ENCODE assay signal across 8 cellular contexts in genomic region chr12:100154472-100155247, GRCh38. TPM values are rescaled to one million over a fixed set of nuclear protein-coding genes. Genes with fewer than 3 reads are reported as not detected.
A peak's percentile ranks its signal among the peaks of the same experiment; 100 is the strongest.
DNase-seq lines count a peak whose midpoint lies in the region; ATAC-seq, FAIRE-seq and TF ChIP-seq lines count a peak whose summit lies in the region.

No MANE protein-coding gene starts in this region.

- intact Hi-C loops in Caco-2 (cut with micrococcal nuclease; ENCODE audit: unreplicated experiment): loop anchor here (1.0 to 2.0 kb wide), 2 partner anchors 44 to 75 kb away; no protein-coding TSS in a partner anchor

- peak; percentile 70 to 75 for DNase-seq in Caco-2
- DNase-seq in HTR-8/SVneo (ENCODE audit: insufficient read length, low spot score): peak; percentile 52
- peak; percentile 18 to 74 (median 58) for DNase-seq in T-cell
- DNase-seq in adipocyte (ENCODE audit: low read depth): peak; percentile 75
- DNase-seq in hepatic stellate cell (ENCODE audit: low spot score): peak; percentile 78
- DNase-seq in stimulated activated CD4-positive, alpha-beta T cell treated with anti-CD3 and anti-CD28 coated beads, Interleukin-12 subunit alpha, Interleukin-12 subunit beta, amount 100 ng/mL, for 48 hours (ENCODE audit: low read depth in 2 of 3, low spot score in 1 of 3): peak; percentile 55 to 79 (median 70)

- no peaks in the 10 kb centered on the region for H3K27me3 Mint-ChIP-seq in Caco-2 (ENCODE audit: insufficient read depth, unreplicated experiment)
- no peaks in the 10 kb centered on the region for H3K27me3 Mint-ChIP-seq in T-cell

- POLR2A ChIA-PET in Caco-2 (lab: Charles Lee): no interaction called here
- POLR2A ChIA-PET in T-cell (lab: Charles Lee): no interaction called here

- no peak overlapping the region for H3K9ac ChIP-seq in adipocyte (ENCODE audit: low read length)

- no peaks in the 10 kb centered on the region for H3K9me3 Mint-ChIP-seq in Caco-2 (ENCODE audit: unreplicated experiment)
- H3K9me3 Mint-ChIP-seq in T-cell: no peaks in the 10 kb centered on the region

- peak; percentile 43 for ATAC-seq in GM19452 (IDR thresholded peaks at IDR 0.05; ENCODE audit: unreplicated experiment)
- ATAC-seq in T-cell (replicated peaks in 1 of 4): peak; percentile 66 to 76 (median 72)
- ATAC-seq in GM21360 (IDR thresholded peaks at IDR 0.05; ENCODE audit: unreplicated experiment): no peak

- H3K9me3 ChIP-seq in Caco-2 (peaks cover 10% of the 10 kb centered on the region), adipocyte (ENCODE audit: control insufficient read depth, low read length) (no peaks in the 10 kb centered on the region)

- H3K4me3 ChIP-seq in Caco-2 (ENCODE audit: low read depth, low read length) (no peak overlapping the region), adipocyte (ENCODE audit: low read length) (no peak overlapping the region)

- BruUV-seq in Caco-2 (replicated peaks; lab: Mats Ljungman, UMichigan): no TSS peak

- FAIRE-seq in HTR-8/SVneo (lab: Jason Lieb, UNC): peak; percentile 16

- H3K27me3 ChIP-seq in Caco-2 (replicated peaks; ENCODE audit: control insufficient read depth, insufficient read depth, low read length) (no peaks in the 10 kb centered on the region), adipocyte (replicated peaks; ENCODE audit: control insufficient read depth, insufficient read depth, low read length) (no peaks in the 10 kb centered on the region)

- H3K4me3 Mint-ChIP-seq in Caco-2 (ENCODE audit: unreplicated experiment) (no peak overlapping the region), T-cell (no peak overlapping the region)

- H3K4me1 ChIP-seq in Caco-2 (no peaks in the 10 kb centered on the region), adipocyte (ENCODE audit: control insufficient read depth, insufficient read depth, low read length) (no peaks in the 10 kb centered on the region)

- peak overlapping the region; percentile 53 for H3K27ac Mint-ChIP-seq in Caco-2 (ENCODE audit: unreplicated experiment)
- no peak overlapping the region for H3K27ac Mint-ChIP-seq in T-cell

- 0 out of 2 replicates have a peak, but pooled peaks cover 1% of the 10 kb centered on the region for H3K36me3 ChIP-seq in Caco-2 (ENCODE audit: control insufficient read depth, insufficient read depth, low read length)
- H3K36me3 ChIP-seq in adipocyte (ENCODE audit: control insufficient read depth, insufficient read depth, low read length, severe bottlenecking): no peaks in the 10 kb centered on the region

- H3K4me1 Mint-ChIP-seq in Caco-2 (ENCODE audit: low read depth, unreplicated experiment) (peaks cover 6% of the 10 kb centered on the region), T-cell (peaks cover 0 to 6% (median 5%) of the 10 kb centered on the region in 3 donors)

- CTCF ChIA-PET in Caco-2 (lab: Charles Lee): interaction anchor here (0.6 to 1.5 kb wide), 8 partner anchors 10 to 190 kb away, joined by 3 to 14 read pairs (median 3); no protein-coding TSS in a partner anchor
- CTCF ChIA-PET in T-cell (lab: Charles Lee): interaction anchor here (0.6 to 2.1 kb wide), 11 partner anchors 9 to 151 kb away, joined by 3 to 10 read pairs (median 4); partner anchors contain the start of genes ACTR6 (in 1 of the 2), DEPDC4 (in 1 of the 2) and SCYL2 (in 1 of the 2)

- peak; percentile 66 to 74 for TF ChIP-seq CTCF in Caco-2 (IDR thresholded peaks at IDR 0.05; ENCODE audit: insufficient read depth in 1 of 2, low read depth in 1 of 2, low read length in 1 of 2, severe bottlenecking in 1 of 2, unreplicated experiment in 1 of 2)

- H3K36me3 Mint-ChIP-seq in Caco-2 (ENCODE audit: insufficient read depth, unreplicated experiment) (no peaks in the 10 kb centered on the region), T-cell (no peaks in the 10 kb centered on the region)

RNA-seq across cellular contexts. Expression of gene BLTP3B, which starts 12.0 kb away (rescaled TPM):
- 26.6 and 29.6 TPM in 2 replicates for total RNA-seq in Caco-2 (2022)
- total RNA-seq in T-cell: 10 to 100 TPM; 16.3 to 21.7 (median 18.2) TPM

RNA-seq across cellular contexts. Expression of gene ACTR6, which starts 46.0 kb away (rescaled TPM):
- total RNA-seq in Caco-2 (2022): 25.0 and 26.0 TPM in 2 replicates
- 10 to 100 TPM; 28.8 to 39.2 (median 35.3) TPM for total RNA-seq in T-cell
